18 cellular contexts compared by ENCODE assay signal in genomic region chr2:40168546-40168945, GRCh38.
DNase-seq lines count a peak whose midpoint lies in the region; ATAC-seq lines count a peak whose summit lies in the region.
"Had no signal": no experiment of that assay in that cellular context is flagged by ENCODE, and none has a peak within 500 bp of the region (broad histone marks: within the 10 kb centered on the region; RNA-seq: fewer than 3 reads in every experiment).

No MANE protein-coding gene starts in this region.

- H3K4me3 ChIP-seq in GM23248: no peak overlapping the region
- H3K4me3 ChIP-seq: K562, Peyer's patch had no signal

- no peak overlapping the region for H3K9ac ChIP-seq in GM23248

- H4K20me1 ChIP-seq in GM23248 (ENCODE audit: insufficient read depth): no peaks in the 10 kb centered on the region

- peaks cover 21% of the 10 kb centered on the region for H3K4me1 ChIP-seq in GM23248 (ENCODE audit: insufficient read depth)
- H3K4me1 ChIP-seq: Peyer's patch had no signal

- DNase-seq in T-helper 2 cell treated with Interferon-gamma antibody and Interleukin-4, amounts not matched to agents 5 μg/mL and 100 μg/mL, for 36 hours (ENCODE audit: low spot score): no peak
- DNase-seq in T-helper 2 cell (no peak), GM23248 (peak; percentile 36), M059J (ENCODE audit: low read depth) (peak; percentile 40), fibroblast of peridontal ligament (ENCODE audit: extremely low read depth) (peak; percentile 66), NCI-H2029 (lab: John Stamatoyannopoulos, UW) (no peak), NCI-H187 (lab: John Stamatoyannopoulos, UW) (no peak)
- DNase-seq: DMS153, DND-41, NCI-H1105, NCI-H1436 treated with DMSO at 0.1 percent for 48 hours, NCI-H2029 treated with DMSO at 0.1 percent for 48 hours, SHP77 treated with DMSO at 0.1 percent for 48 hours, SW 1271 had no signal

- H3K9me3 Mint-ChIP-seq in T-helper 2 cell treated with Interferon-gamma antibody and Interleukin-4, amounts not matched to agents 5 μg/mL and 100 μg/mL, for 36 hours: no peaks in the 10 kb centered on the region
- H3K9me3 Mint-ChIP-seq: T-helper 1 cell treated with Interleukin-12 subunit alpha and Interleukin-12 subunit beta and Interleukin-4 antibody, amounts not matched to agents 30 μg/mL and 1 μg/mL, for 36 hours had no signal

- no peaks in the 10 kb centered on the region for H3K36me3 Mint-ChIP-seq in T-helper 2 cell treated with Interferon-gamma antibody and Interleukin-4, amounts not matched to agents 5 μg/mL and 100 μg/mL, for 36 hours (ENCODE audit: low read depth)

- WGBS in GM23248 (ENCODE audit: low coverage in 1 of 2, low lambda C conversion rate in 2 of 2, missing lambda C conversion rate in 2 of 2), 2 experiments: 5 to 15% methylated on average over 1 of the region's 1 CpG

- no peak overlapping the region for H2AFZ ChIP-seq in GM23248

- H3K27me3 Mint-ChIP-seq in T-helper 2 cell treated with Interferon-gamma antibody and Interleukin-4, amounts not matched to agents 5 μg/mL and 100 μg/mL, for 36 hours (ENCODE audit: low read depth): no peaks in the 10 kb centered on the region

- no peak overlapping the region for H3K4me2 ChIP-seq in GM23248 (ENCODE audit: unreplicated experiment)

- no peaks in the 10 kb centered on the region for H3K9me3 ChIP-seq in GM23248 (ENCODE audit: low read depth)
- H3K9me3 ChIP-seq: Peyer's patch had no signal

- no peaks in the 10 kb centered on the region for H3K79me2 ChIP-seq in GM23248 (ENCODE audit: insufficient read depth)

- H3K9me2 ChIP-seq in GM23248 (ENCODE audit: insufficient read depth): no peaks in the 10 kb centered on the region

- peaks cover 13% of the 10 kb centered on the region; the same call in 1 of the 2 replicates for H3F3A ChIP-seq in GM23248 (ENCODE audit: insufficient read depth)

- no peaks in the 10 kb centered on the region for H3K36me3 ChIP-seq in GM23248 (ENCODE audit: low read depth)
- H3K36me3 ChIP-seq: Peyer's patch had no signal

- H3K27ac Mint-ChIP-seq in T-helper 2 cell treated with Interferon-gamma antibody and Interleukin-4, amounts not matched to agents 5 μg/mL and 100 μg/mL, for 36 hours: no peak overlapping the region
- H3K27ac Mint-ChIP-seq: T-helper 1 cell treated with Interleukin-12 subunit alpha and Interleukin-12 subunit beta and Interleukin-4 antibody, amounts not matched to agents 30 μg/mL and 1 μg/mL, for 36 hours had no signal

- in situ Hi-C loops in GM23248 (cut with MboI): no loop called here

- H3K4me1 Mint-ChIP-seq in T-helper 2 cell treated with Interferon-gamma antibody and Interleukin-4, amounts not matched to agents 5 μg/mL and 100 μg/mL, for 36 hours (ENCODE audit: low read depth): peaks cover 12% of the 10 kb centered on the region

- peak overlapping the region; percentile 6 for H3K4me3 Mint-ChIP-seq in T-helper 2 cell treated with Interferon-gamma antibody and Interleukin-4, amounts not matched to agents 5 μg/mL and 100 μg/mL, for 36 hours
- H3K4me3 Mint-ChIP-seq: T-helper 1 cell treated with Interleukin-12 subunit alpha and Interleukin-12 subunit beta and Interleukin-4 antibody, amounts not matched to agents 30 μg/mL and 1 μg/mL, for 36 hours had no signal

- no peak for ATAC-seq in activated CD4-positive, CD25-positive, alpha-beta regulatory T cell treated with anti-CD3 and anti-CD28 coated beads, Interleukin-2, amount 50 U/mL, for 24 hours
- ATAC-seq: K562 had no signal

- no peak overlapping the region for H3K27ac ChIP-seq in GM23248

- H3K27me3 ChIP-seq in GM23248 (replicated peaks; ENCODE audit: insufficient read depth): no peaks in the 10 kb centered on the region
- H3K27me3 ChIP-seq: Peyer's patch had no signal

Comparison
In these comparisons a context has a peak if more than half of its experiments do, and no peak if none do; other contexts are left out.
1. DNase-seq: peak in GM23248 (single experiment), M059J (single experiment) and fibroblast of peridontal ligament (single experiment); none in T-helper 2 cell treated with Interferon-gamma antibody and Interleukin-4, amounts not matched to agents 5 μg/mL and 100 μg/mL, for 36 hours (single experiment), T-helper 2 cell (0 of 5), NCI-H2029 (single experiment) and NCI-H187 (0 of 2).